In genomic region chrY:15500536-15500935, GRCh38 we compare ENCODE assay signal across 33 cellular contexts.
"Had no signal": no experiment of that assay in that cellular context is flagged by ENCODE, and none has a peak within 500 bp of the region (broad histone marks: within the 10 kb centered on the region; RNA-seq: fewer than 3 reads in every experiment).

No MANE protein-coding gene starts in this region.

- H3K9me3 ChIP-seq: adrenal gland, breast epithelium, colonic mucosa, esophagus squamous epithelium, gastroesophageal sphincter had no signal

- H3K4me1 ChIP-seq: adrenal gland, breast epithelium, colonic mucosa, esophagus squamous epithelium, gastroesophageal sphincter had no signal

- H3K27ac Mint-ChIP-seq: activated B cell treated with CpG ODN at 0.5 μM for 24 hours; activated CD8-positive, alpha-beta T cell treated with anti-CD3 and anti-CD28 coated beads for 36 hours; activated naive CD4-positive, alpha-beta T cell treated with anti-CD3 and anti-CD28 coated beads for 36 hours; activated naive CD4-positive, alpha-beta T cell treated with anti-CD3 and anti-CD28 coated beads, Interleukin-2, amount 50 U/mL, for 24 hours; activated naive CD8-positive, alpha-beta T cell treated with anti-CD3 and anti-CD28 coated beads for 36 hours; activated naive CD8-positive, alpha-beta T cell treated with anti-CD3 and anti-CD28 coated beads, Interleukin-2, amount 50 U/mL, for 24 hours; activated T-helper 17 cell treated with anti-CD3 and anti-CD28 coated beads, Interleukin-2, amount 50 U/mL, for 72 hours; brain; T-helper 17 cell; T-helper 2 cell treated with Interferon-gamma antibody and Interleukin-4, amounts not matched to agents 5 μg/mL and 100 μg/mL, for 36 hours had no signal

- H3K27ac ChIP-seq: adrenal gland, breast epithelium, cardiac muscle cell, colonic mucosa, epithelial cell of prostate, esophagus squamous epithelium, gastroesophageal sphincter, WERI-Rb-1 had no signal

- H3K9me3 Mint-ChIP-seq: activated B cell treated with CpG ODN at 0.5 μM for 24 hours; activated CD8-positive, alpha-beta T cell treated with anti-CD3 and anti-CD28 coated beads for 36 hours; activated naive CD4-positive, alpha-beta T cell treated with anti-CD3 and anti-CD28 coated beads for 36 hours; activated naive CD4-positive, alpha-beta T cell treated with anti-CD3 and anti-CD28 coated beads, Interleukin-2, amount 50 U/mL, for 24 hours; activated naive CD8-positive, alpha-beta T cell treated with anti-CD3 and anti-CD28 coated beads for 36 hours; activated naive CD8-positive, alpha-beta T cell treated with anti-CD3 and anti-CD28 coated beads, Interleukin-2, amount 50 U/mL, for 24 hours; activated T-cell treated with anti-CD3 and anti-CD28 coated beads, Interleukin-2, amount 50 U/mL, for 4 hours; activated T-helper 17 cell treated with anti-CD3 and anti-CD28 coated beads, Interleukin-2, amount 50 U/mL, for 72 hours; brain; T-helper 2 cell treated with Interferon-gamma antibody and Interleukin-4, amounts not matched to agents 5 μg/mL and 100 μg/mL, for 36 hours had no signal

- H3K36me3 ChIP-seq: adrenal gland, breast epithelium, cardiac muscle cell, colonic mucosa, esophagus squamous epithelium, gastroesophageal sphincter, WERI-Rb-1 had no signal

- H3K27me3 ChIP-seq: adrenal gland, breast epithelium, cardiac muscle cell, colonic mucosa, esophagus squamous epithelium, gastroesophageal sphincter had no signal

- H3K4me3 Mint-ChIP-seq: activated B cell treated with CpG ODN at 0.5 μM for 24 hours; activated CD8-positive, alpha-beta T cell treated with anti-CD3 and anti-CD28 coated beads for 36 hours; activated naive CD4-positive, alpha-beta T cell treated with anti-CD3 and anti-CD28 coated beads for 36 hours; activated naive CD4-positive, alpha-beta T cell treated with anti-CD3 and anti-CD28 coated beads, Interleukin-2, amount 50 U/mL, for 24 hours; activated naive CD8-positive, alpha-beta T cell treated with anti-CD3 and anti-CD28 coated beads for 36 hours; activated naive CD8-positive, alpha-beta T cell treated with anti-CD3 and anti-CD28 coated beads, Interleukin-2, amount 50 U/mL, for 24 hours; activated T-cell treated with anti-CD3 and anti-CD28 coated beads, Interleukin-2, amount 50 U/mL, for 4 hours; activated T-helper 17 cell treated with anti-CD3 and anti-CD28 coated beads, Interleukin-2, amount 50 U/mL, for 72 hours; brain; T-helper 17 cell; T-helper 2 cell treated with Interferon-gamma antibody and Interleukin-4, amounts not matched to agents 5 μg/mL and 100 μg/mL, for 36 hours had no signal

- H3K4me1 Mint-ChIP-seq: activated naive CD4-positive, alpha-beta T cell treated with anti-CD3 and anti-CD28 coated beads, Interleukin-2, amount 50 U/mL, for 24 hours; activated naive CD8-positive, alpha-beta T cell treated with anti-CD3 and anti-CD28 coated beads for 36 hours; activated naive CD8-positive, alpha-beta T cell treated with anti-CD3 and anti-CD28 coated beads, Interleukin-2, amount 50 U/mL, for 24 hours; activated T-helper 17 cell treated with anti-CD3 and anti-CD28 coated beads, Interleukin-2, amount 50 U/mL, for 72 hours; brain; T-helper 17 cell had no signal

- H3K27me3 Mint-ChIP-seq: activated B cell treated with CpG ODN at 0.5 μM for 24 hours; activated CD8-positive, alpha-beta T cell treated with anti-CD3 and anti-CD28 coated beads for 36 hours; activated naive CD8-positive, alpha-beta T cell treated with anti-CD3 and anti-CD28 coated beads for 36 hours; activated T-helper 17 cell treated with anti-CD3 and anti-CD28 coated beads, Interleukin-2, amount 50 U/mL, for 72 hours; brain had no signal

- H3K4me3 ChIP-seq: adrenal gland, breast epithelium, cardiac muscle cell, colonic mucosa, esophagus squamous epithelium, gastroesophageal sphincter had no signal

- ATAC-seq: activated CD4-positive, CD25-positive, alpha-beta regulatory T cell treated with anti-CD3 and anti-CD28 coated beads, Interleukin-2, amount 50 U/mL, for 24 hours; activated CD8-positive, alpha-beta T cell treated with anti-CD3 and anti-CD28 coated beads for 36 hours; activated naive CD8-positive, alpha-beta T cell treated with anti-CD3 and anti-CD28 coated beads, Interleukin-2, amount 50 U/mL, for 24 hours; activated T-cell treated with anti-CD3 and anti-CD28 coated beads, Interleukin-2, amount 50 U/mL, for 4 hours; activated T-helper 17 cell treated with anti-CD3 and anti-CD28 coated beads, Interleukin-2, amount 50 U/mL, for 72 hours; gastroesophageal sphincter; T-helper 17 cell had no signal

- DNase-seq: activated B cell treated with CpG ODN at 0.5 μM for 24 hours; activated CD4-positive, alpha-beta T cell treated with anti-CD3 and anti-CD28 coated beads for 48 hours; activated CD4-positive, alpha-beta T cell treated with anti-CD3 and anti-CD28 coated beads, Interleukin-2, amount 50 U/mL, for 1 hour; activated CD4-positive, alpha-beta T cell treated with anti-CD3 and anti-CD28 coated beads, Interleukin-2, amount 50 U/mL, for 48 hours; activated CD8-positive, alpha-beta memory T cell treated with anti-CD3 and anti-CD28 coated beads for 24 hours; activated CD8-positive, alpha-beta T cell treated with anti-CD3 and anti-CD28 coated beads for 36 hours; activated effector memory CD4-positive, alpha-beta T cell treated with Interleukin-2 at 50 U/mL for 16 hours; activated naive CD4-positive, alpha-beta T cell treated with anti-CD3 and anti-CD28 coated beads for 36 hours; activated naive CD8-positive, alpha-beta T cell treated with anti-CD3 and anti-CD28 coated beads for 36 hours; activated naive CD8-positive, alpha-beta T cell treated with anti-CD3 and anti-CD28 coated beads, Interleukin-2, amount 50 U/mL, for 24 hours; activated T-cell treated with anti-CD3 and anti-CD28 coated beads, Interleukin-2, amount 50 U/mL, for 4 hours; adrenal gland; amygdala; aorta; central memory CD4-positive, alpha-beta T cell; cerebellar nuclear complex; colonic mucosa; effector CD8-positive, alpha-beta T cell; esophagus squamous epithelium; foreskin melanocyte; T-helper 1 cell; T-helper 17 cell; T1000; WERI-Rb-1 had no signal

- H3K36me3 Mint-ChIP-seq: activated naive CD4-positive, alpha-beta T cell treated with anti-CD3 and anti-CD28 coated beads, Interleukin-2, amount 50 U/mL, for 24 hours; activated naive CD8-positive, alpha-beta T cell treated with anti-CD3 and anti-CD28 coated beads for 36 hours; brain had no signal
